15 cellular contexts compared by ENCODE assay signal in genomic region chr12:50240096-50240791, GRCh38. TPM values are rescaled to one million over a fixed set of nuclear protein-coding genes. Genes with fewer than 3 reads are reported as not detected.
A peak's percentile ranks its signal among the peaks of the same experiment; 100 is the strongest.
DNase-seq lines count a peak whose midpoint lies in the region; ATAC-seq and TF ChIP-seq lines count a peak whose summit lies in the region.
"Had no signal": no experiment of that assay in that cellular context is flagged by ENCODE, and none has a peak within 500 bp of the region (broad histone marks: within the 10 kb centered on the region; RNA-seq: fewer than 3 reads in every experiment).

No MANE protein-coding gene starts in this region.

- no peaks in the 10 kb centered on the region for H3K27me3 Mint-ChIP-seq in activated T-helper 2 cell treated with anti-CD3 and anti-CD28 coated beads, Interferon-gamma antibody, Interleukin-2, Interleukin-4, amounts not matched to agents 10 μg/mL and 5 μg/mL and 100 μg/mL, durations not matched to agents 14 hours and 24 hours and 36 hours (ENCODE audit: low read depth)
- H3K27me3 Mint-ChIP-seq in progenitor cell of endocrine pancreas: no peaks in the 10 kb centered on the region
- H3K27me3 Mint-ChIP-seq: activated CD4-positive, alpha-beta memory T cell treated with anti-CD3 and anti-CD28 coated beads, Interleukin-2, amount 10 ng/mL, durations not matched to agents 7 days and 5 days had no signal

- DNase-seq in activated T-helper 2 cell treated with anti-CD3 and anti-CD28 coated beads, Interferon-gamma antibody, Interleukin-2, Interleukin-4, amounts not matched to agents 10 μg/mL and 5 μg/mL and 100 μg/mL, durations not matched to agents 14 hours and 24 hours and 36 hours (ENCODE audit: low spot score): no peak
- DNase-seq in left kidney (ENCODE audit: low read depth, low spot score): peak; percentile 35
- no peak for DNase-seq in gastrocnemius medialis
- no peak for DNase-seq in progenitor cell of endocrine pancreas (ENCODE audit: low spot score, unreplicated experiment)
- DNase-seq in GM20000 (ENCODE audit: low spot score): no peak
- DNase-seq: ACHN; activated CD4-positive, alpha-beta memory T cell treated with anti-CD3 and anti-CD28 coated beads, Interleukin-2, amount 10 ng/mL, durations not matched to agents 7 days and 5 days; amniotic stem cell; NCI-H2171 treated with DMSO at 0.1 percent for 48 hours; pancreas; SJCRH30 had no signal

- H3K4me1 Mint-ChIP-seq in activated T-helper 2 cell treated with anti-CD3 and anti-CD28 coated beads, Interferon-gamma antibody, Interleukin-2, Interleukin-4, amounts not matched to agents 10 μg/mL and 5 μg/mL and 100 μg/mL, durations not matched to agents 14 hours and 24 hours and 36 hours (ENCODE audit: low read depth): peaks cover 43% of the 10 kb centered on the region
- H3K4me1 Mint-ChIP-seq in progenitor cell of endocrine pancreas (ENCODE audit: low read depth): peaks cover 14% of the 10 kb centered on the region

- no peak overlapping the region for H3K4me3 ChIP-seq in gastrocnemius medialis
- H3K4me3 ChIP-seq: pancreas, SJCRH30 had no signal

- intact Hi-C loops in activated T-helper 2 cell treated with anti-CD3 and anti-CD28 coated beads, Interferon-gamma antibody, Interleukin-2, Interleukin-4, amounts not matched to agents 10 μg/mL and 5 μg/mL and 100 μg/mL, durations not matched to agents 14 hours and 24 hours and 36 hours (cut with micrococcal nuclease): loop anchor here (10.0 kb wide), 1 partner anchor 295 kb away; no protein-coding TSS in a partner anchor
- intact Hi-C loops in gastrocnemius medialis (cut with DNase I; ENCODE audit: low total_unique reads): loop anchor here (5.0 kb wide), 1 partner anchor 128 kb away; the partner anchor contains the start of gene COX14

- H3K9me3 ChIP-seq in gastrocnemius medialis: no peaks in the 10 kb centered on the region
- H3K9me3 ChIP-seq: pancreas, SJCRH30 had no signal

- TF ChIP-seq POLR2A in gastrocnemius medialis (IDR thresholded peaks at IDR 0.05): no peak

- no peak overlapping the region for H3K4me3 Mint-ChIP-seq in activated T-helper 2 cell treated with anti-CD3 and anti-CD28 coated beads, Interferon-gamma antibody, Interleukin-2, Interleukin-4, amounts not matched to agents 10 μg/mL and 5 μg/mL and 100 μg/mL, durations not matched to agents 14 hours and 24 hours and 36 hours (ENCODE audit: low read depth)
- H3K4me3 Mint-ChIP-seq in progenitor cell of endocrine pancreas (ENCODE audit: low read depth): no peak overlapping the region
- H3K4me3 Mint-ChIP-seq: activated CD4-positive, alpha-beta memory T cell treated with anti-CD3 and anti-CD28 coated beads, Interleukin-2, amount 10 ng/mL, durations not matched to agents 7 days and 5 days; activated T-helper 1 cell treated with anti-CD3 and anti-CD28 coated beads, Interleukin-12 subunit alpha, Interleukin-12 subunit beta, Interleukin-2, Interleukin-4 antibody, amounts not matched to agents 30 ng/mL and 10 ng/mL and 1 ng/mL, durations not matched to agents 14 hours and 24 hours and 36 hours had no signal

- no peaks in the 10 kb centered on the region for H3K9me3 Mint-ChIP-seq in activated T-helper 2 cell treated with anti-CD3 and anti-CD28 coated beads, Interferon-gamma antibody, Interleukin-2, Interleukin-4, amounts not matched to agents 10 μg/mL and 5 μg/mL and 100 μg/mL, durations not matched to agents 14 hours and 24 hours and 36 hours
- H3K9me3 Mint-ChIP-seq in progenitor cell of endocrine pancreas (ENCODE audit: low read depth): no peaks in the 10 kb centered on the region
- H3K9me3 Mint-ChIP-seq: activated CD4-positive, alpha-beta memory T cell treated with anti-CD3 and anti-CD28 coated beads, Interleukin-2, amount 10 ng/mL, durations not matched to agents 7 days and 5 days; activated T-helper 1 cell treated with anti-CD3 and anti-CD28 coated beads, Interleukin-12 subunit alpha, Interleukin-12 subunit beta, Interleukin-2, Interleukin-4 antibody, amounts not matched to agents 30 ng/mL and 10 ng/mL and 1 ng/mL, durations not matched to agents 14 hours and 24 hours and 36 hours had no signal

- H3K27ac ChIP-seq in 22Rv1 (peak overlapping the region; percentile 21), gastrocnemius medialis (peak overlapping the region; percentile 80 to 86 (median 82))

- H3K27me3 ChIP-seq in gastrocnemius medialis: no peaks in the 10 kb centered on the region
- H3K27me3 ChIP-seq: pancreas, SJCRH30 had no signal

- peak overlapping the region; percentile 3 for H3K27ac Mint-ChIP-seq in activated T-helper 2 cell treated with anti-CD3 and anti-CD28 coated beads, Interferon-gamma antibody, Interleukin-2, Interleukin-4, amounts not matched to agents 10 μg/mL and 5 μg/mL and 100 μg/mL, durations not matched to agents 14 hours and 24 hours and 36 hours
- no peak overlapping the region for H3K27ac Mint-ChIP-seq in progenitor cell of endocrine pancreas
- H3K27ac Mint-ChIP-seq: activated CD4-positive, alpha-beta memory T cell treated with anti-CD3 and anti-CD28 coated beads, Interleukin-2, amount 10 ng/mL, durations not matched to agents 7 days and 5 days; activated T-helper 1 cell treated with anti-CD3 and anti-CD28 coated beads, Interleukin-12 subunit alpha, Interleukin-12 subunit beta, Interleukin-2, Interleukin-4 antibody, amounts not matched to agents 30 ng/mL and 10 ng/mL and 1 ng/mL, durations not matched to agents 14 hours and 24 hours and 36 hours had no signal

- TF ChIP-seq CTCF in 22Rv1 (IDR thresholded peaks at IDR 0.05) (no peak), gastrocnemius medialis (IDR thresholded peaks at IDR 0.05 in 4 of 5, conservative IDR thresholded peaks at IDR 0.05 in 1 of 5) (no peak), progenitor cell of endocrine pancreas (IDR thresholded peaks at IDR 0.05; ENCODE audit: unreplicated experiment) (no peak), GM20000 (IDR thresholded peaks at IDR 0.05; ENCODE audit: extremely low read depth, missing control alignments) (no peak)

- in situ Hi-C loops in gastrocnemius medialis (cut with MboI; ENCODE audit: low sequenced_read_pairs in 4 of 4): no loop called here

- H3K4me1 ChIP-seq in gastrocnemius medialis: peaks cover 32 to 51% of the 10 kb centered on the region in 2 donors

- H3K36me3 Mint-ChIP-seq in activated T-helper 2 cell treated with anti-CD3 and anti-CD28 coated beads, Interferon-gamma antibody, Interleukin-2, Interleukin-4, amounts not matched to agents 10 μg/mL and 5 μg/mL and 100 μg/mL, durations not matched to agents 14 hours and 24 hours and 36 hours (ENCODE audit: low read depth): peaks cover 36% of the 10 kb centered on the region
- peaks cover 9% of the 10 kb centered on the region for H3K36me3 Mint-ChIP-seq in progenitor cell of endocrine pancreas (ENCODE audit: insufficient read depth)

- ATAC-seq in gastrocnemius medialis (no peak), GM18502 (IDR thresholded peaks at IDR 0.05; ENCODE audit: poor library complexity, unreplicated experiment) (no peak), HG03342 (IDR thresholded peaks at IDR 0.05; ENCODE audit: unreplicated experiment) (no peak)

- H3K36me3 ChIP-seq in gastrocnemius medialis: no peaks in the 10 kb centered on the region
- H3K36me3 ChIP-seq: SJCRH30 had no signal

RNA-seq across cellular contexts. Expression of gene LIMA1, which starts 43.1 kb away (rescaled TPM):
- total RNA-seq in activated T-helper 2 cell treated with anti-CD3 and anti-CD28 coated beads, Interferon-gamma antibody, Interleukin-2, Interleukin-4, amounts not matched to agents 10 μg/mL and 5 μg/mL and 100 μg/mL, durations not matched to agents 14 hours and 24 hours and 36 hours: 331 and 333 TPM in 2 replicates
- total RNA-seq in gastrocnemius medialis (10 to 100 TPM in 1 of 4 donors, 1 to 10 TPM in 3; 7.4 to 24.5 (median 8.8) TPM), progenitor cell of endocrine pancreas (39.9 and 40.9 TPM in 2 replicates)
